Comparison of ENCODE assay signal across 1 cellular context in the genomic region with DNA sequence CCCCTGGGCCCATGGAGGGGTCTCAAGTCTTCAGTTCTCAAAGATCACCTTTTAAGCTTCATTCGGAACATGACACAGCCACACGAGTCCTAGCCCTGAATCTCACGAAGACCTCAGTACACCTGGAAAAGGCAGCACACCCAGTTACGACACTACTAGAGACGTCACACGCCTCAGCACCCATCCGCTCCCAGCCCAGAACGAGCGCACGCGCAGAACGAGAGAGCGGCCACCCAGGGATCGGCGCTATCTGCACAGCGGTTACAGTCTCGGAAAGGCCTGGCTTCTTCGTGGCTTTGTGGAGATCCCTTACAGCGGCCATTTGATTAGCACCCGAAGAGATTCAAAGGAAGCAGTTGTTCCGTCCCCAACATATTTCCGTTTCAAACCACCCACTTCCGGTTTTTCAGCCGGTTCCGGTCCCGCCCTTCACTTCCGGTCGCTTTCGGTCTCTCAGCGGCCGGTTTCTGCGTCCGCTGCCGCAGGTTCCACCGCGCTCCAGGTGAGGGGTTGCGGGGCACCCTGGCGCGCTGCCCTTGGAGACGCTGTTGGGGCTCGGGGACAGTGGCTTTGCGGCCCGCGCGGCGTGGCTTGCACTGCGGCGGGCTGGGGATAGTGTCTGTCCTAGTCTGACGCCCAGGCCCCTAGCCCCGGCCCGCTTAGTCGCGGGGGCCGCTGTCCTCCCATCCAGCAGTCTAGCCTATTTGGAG.
TF ChIP-seq lines count a peak whose summit lies in the region.

A gene with protein sequence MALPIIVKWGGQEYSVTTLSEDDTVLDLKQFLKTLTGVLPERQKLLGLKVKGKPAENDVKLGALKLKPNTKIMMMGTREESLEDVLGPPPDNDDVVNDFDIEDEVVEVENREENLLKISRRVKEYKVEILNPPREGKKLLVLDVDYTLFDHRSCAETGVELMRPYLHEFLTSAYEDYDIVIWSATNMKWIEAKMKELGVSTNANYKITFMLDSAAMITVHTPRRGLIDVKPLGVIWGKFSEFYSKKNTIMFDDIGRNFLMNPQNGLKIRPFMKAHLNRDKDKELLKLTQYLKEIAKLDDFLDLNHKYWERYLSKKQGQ (plus strand): TSS at position 432 of the 710 bp plus-strand sequence. CDS start 5,626 bp downstream, outside the sequence.

TF ChIP-seq in HepG2, 621 proteins besides CTCF, POLR2A, EP300 and RAD21 (continued from another document):
- TF ChIP-seq KAT7 (CRISPR knock-in tag; IDR thresholded peaks at IDR 0.05; ENCODE audit: borderline replicate concordance) (peak; percentile 88), RBFOX2 (IDR thresholded peaks at IDR 0.05; ENCODE audit: low read depth, low read length) (peak; percentile 91), TBL1XR1 (IDR thresholded peaks at IDR 0.05; ENCODE audit: borderline replicate concordance, low read length, partially characterized antibody) (peak; percentile 13), ZNF530 (CRISPR knock-in tag; IDR thresholded peaks at IDR 0.05; ENCODE audit: low read depth) (no peak), ZNF138 (CRISPR knock-in tag; IDR thresholded peaks at IDR 0.05; ENCODE audit: low read depth) (peak; percentile 26; the same call in 1 of the 2 replicates), MYC (CRISPR knock-in tag; IDR thresholded peaks at IDR 0.05; ENCODE audit: borderline replicate concordance) (peak; percentile 59; the same call in 1 of the 2 replicates), FOXO1 (CRISPR knock-in tag; IDR thresholded peaks at IDR 0.05) (0 out of 2 replicates have a peak, but pooled peaks have one; percentile 27), GZF1 (CRISPR knock-in tag; IDR thresholded peaks at IDR 0.05) (no peak), HOXA9 (CRISPR knock-in tag; IDR thresholded peaks at IDR 0.05; ENCODE audit: borderline replicate concordance) (no peak), ZNF343 (CRISPR knock-in tag; IDR thresholded peaks at IDR 0.05) (0 out of 2 replicates have a peak, but pooled peaks have one; percentile 34), FOXC1 (CRISPR knock-in tag; IDR thresholded peaks at IDR 0.05; ENCODE audit: borderline replicate concordance) (peak; percentile 15; the same call in 1 of the 2 replicates), STAG1 (CRISPR knock-in tag; IDR thresholded peaks at IDR 0.05) (peak; percentile 5; the same call in 1 of the 2 replicates), ZFY (CRISPR knock-in tag; IDR thresholded peaks at IDR 0.05) (peak; percentile 94), NFYB (CRISPR knock-in tag; IDR thresholded peaks at IDR 0.05) (no peak), HMG20A (CRISPR knock-in tag; IDR thresholded peaks at IDR 0.05; ENCODE audit: borderline replicate concordance) (no peak), ZBTB38 (CRISPR knock-in tag; IDR thresholded peaks at IDR 0.05) (peak; percentile 38; the same call in 1 of the 2 replicates), TBX2 (CRISPR knock-in tag; IDR thresholded peaks at IDR 0.05; ENCODE audit: borderline replicate concordance) (peak; percentile 63), ZSCAN9 (CRISPR knock-in tag; IDR thresholded peaks at IDR 0.05; ENCODE audit: borderline replicate concordance) (no peak)
- TF ChIP-seq, protein P1, sequence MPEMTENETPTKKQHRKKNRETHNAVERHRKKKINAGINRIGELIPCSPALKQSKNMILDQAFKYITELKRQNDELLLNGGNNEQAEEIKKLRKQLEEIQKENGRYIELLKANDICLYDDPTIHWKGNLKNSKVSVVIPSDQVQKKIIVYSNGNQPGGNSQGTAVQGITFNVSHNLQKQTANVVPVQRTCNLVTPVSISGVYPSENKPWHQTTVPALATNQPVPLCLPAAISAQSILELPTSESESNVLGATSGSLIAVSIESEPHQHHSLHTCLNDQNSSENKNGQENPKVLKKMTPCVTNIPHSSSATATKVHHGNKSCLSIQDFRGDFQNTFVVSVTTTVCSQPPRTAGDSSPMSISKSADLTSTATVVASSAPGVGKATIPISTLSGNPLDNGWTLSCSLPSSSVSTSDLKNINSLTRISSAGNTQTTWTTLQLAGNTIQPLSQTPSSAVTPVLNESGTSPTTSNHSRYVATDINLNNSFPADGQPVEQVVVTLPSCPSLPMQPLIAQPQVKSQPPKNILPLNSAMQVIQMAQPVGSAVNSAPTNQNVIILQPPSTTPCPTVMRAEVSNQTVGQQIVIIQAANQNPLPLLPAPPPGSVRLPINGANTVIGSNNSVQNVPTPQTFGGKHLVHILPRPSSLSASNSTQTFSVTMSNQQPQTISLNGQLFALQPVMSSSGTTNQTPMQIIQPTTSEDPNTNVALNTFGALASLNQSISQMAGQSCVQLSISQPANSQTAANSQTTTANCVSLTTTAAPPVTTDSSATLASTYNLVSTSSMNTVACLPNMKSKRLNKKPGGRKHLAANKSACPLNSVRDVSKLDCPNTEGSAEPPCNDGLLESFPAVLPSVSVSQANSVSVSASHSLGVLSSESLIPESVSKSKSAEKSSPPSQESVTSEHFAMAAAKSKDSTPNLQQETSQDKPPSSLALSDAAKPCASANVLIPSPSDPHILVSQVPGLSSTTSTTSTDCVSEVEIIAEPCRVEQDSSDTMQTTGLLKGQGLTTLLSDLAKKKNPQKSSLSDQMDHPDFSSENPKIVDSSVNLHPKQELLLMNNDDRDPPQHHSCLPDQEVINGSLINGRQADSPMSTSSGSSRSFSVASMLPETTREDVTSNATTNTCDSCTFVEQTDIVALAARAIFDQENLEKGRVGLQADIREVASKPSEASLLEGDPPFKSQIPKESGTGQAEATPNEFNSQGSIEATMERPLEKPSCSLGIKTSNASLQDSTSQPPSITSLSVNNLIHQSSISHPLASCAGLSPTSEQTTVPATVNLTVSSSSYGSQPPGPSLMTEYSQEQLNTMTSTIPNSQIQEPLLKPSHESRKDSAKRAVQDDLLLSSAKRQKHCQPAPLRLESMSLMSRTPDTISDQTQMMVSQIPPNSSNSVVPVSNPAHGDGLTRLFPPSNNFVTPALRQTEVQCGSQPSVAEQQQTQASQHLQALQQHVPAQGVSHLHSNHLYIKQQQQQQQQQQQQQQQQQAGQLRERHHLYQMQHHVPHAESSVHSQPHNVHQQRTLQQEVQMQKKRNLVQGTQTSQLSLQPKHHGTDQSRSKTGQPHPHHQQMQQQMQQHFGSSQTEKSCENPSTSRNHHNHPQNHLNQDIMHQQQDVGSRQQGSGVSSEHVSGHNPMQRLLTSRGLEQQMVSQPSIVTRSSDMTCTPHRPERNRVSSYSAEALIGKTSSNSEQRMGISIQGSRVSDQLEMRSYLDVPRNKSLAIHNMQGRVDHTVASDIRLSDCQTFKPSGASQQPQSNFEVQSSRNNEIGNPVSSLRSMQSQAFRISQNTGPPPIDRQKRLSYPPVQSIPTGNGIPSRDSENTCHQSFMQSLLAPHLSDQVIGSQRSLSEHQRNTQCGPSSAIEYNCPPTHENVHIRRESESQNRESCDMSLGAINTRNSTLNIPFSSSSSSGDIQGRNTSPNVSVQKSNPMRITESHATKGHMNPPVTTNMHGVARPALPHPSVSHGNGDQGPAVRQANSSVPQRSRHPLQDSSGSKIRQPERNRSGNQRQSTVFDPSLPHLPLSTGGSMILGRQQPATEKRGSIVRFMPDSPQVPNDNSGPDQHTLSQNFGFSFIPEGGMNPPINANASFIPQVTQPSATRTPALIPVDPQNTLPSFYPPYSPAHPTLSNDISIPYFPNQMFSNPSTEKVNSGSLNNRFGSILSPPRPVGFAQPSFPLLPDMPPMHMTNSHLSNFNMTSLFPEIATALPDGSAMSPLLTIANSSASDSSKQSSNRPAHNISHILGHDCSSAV (CRISPR knock-in tag; IDR thresholded peaks at IDR 0.05; ENCODE audit: borderline replicate concordance), result no peak
- TF ChIP-seq, protein P2, sequence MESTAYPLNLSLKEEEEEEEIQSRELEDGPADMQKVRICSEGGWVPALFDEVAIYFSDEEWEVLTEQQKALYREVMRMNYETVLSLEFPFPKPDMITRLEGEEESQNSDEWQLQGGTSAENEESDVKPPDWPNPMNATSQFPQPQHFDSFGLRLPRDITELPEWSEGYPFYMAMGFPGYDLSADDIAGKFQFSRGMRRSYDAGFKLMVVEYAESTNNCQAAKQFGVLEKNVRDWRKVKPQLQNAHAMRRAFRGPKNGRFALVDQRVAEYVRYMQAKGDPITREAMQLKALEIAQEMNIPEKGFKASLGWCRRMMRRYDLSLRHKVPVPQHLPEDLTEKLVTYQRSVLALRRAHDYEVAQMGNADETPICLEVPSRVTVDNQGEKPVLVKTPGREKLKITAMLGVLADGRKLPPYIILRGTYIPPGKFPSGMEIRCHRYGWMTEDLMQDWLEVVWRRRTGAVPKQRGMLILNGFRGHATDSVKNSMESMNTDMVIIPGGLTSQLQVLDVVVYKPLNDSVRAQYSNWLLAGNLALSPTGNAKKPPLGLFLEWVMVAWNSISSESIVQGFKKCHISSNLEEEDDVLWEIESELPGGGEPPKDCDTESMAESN (CRISPR knock-in tag; conservative IDR thresholded peaks at IDR 0.05), result 0 out of 2 replicates have a peak, but pooled peaks have one; percentile 43
- TF ChIP-seq, protein P3, sequence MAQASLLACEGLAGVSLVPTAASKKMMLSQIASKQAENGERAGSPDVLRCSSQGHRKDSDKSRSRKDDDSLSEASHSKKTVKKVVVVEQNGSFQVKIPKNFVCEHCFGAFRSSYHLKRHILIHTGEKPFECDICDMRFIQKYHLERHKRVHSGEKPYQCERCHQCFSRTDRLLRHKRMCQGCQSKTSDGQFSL (CRISPR knock-in tag; IDR thresholded peaks at IDR 0.05), result no peak
- TF ChIP-seq, protein P4, sequence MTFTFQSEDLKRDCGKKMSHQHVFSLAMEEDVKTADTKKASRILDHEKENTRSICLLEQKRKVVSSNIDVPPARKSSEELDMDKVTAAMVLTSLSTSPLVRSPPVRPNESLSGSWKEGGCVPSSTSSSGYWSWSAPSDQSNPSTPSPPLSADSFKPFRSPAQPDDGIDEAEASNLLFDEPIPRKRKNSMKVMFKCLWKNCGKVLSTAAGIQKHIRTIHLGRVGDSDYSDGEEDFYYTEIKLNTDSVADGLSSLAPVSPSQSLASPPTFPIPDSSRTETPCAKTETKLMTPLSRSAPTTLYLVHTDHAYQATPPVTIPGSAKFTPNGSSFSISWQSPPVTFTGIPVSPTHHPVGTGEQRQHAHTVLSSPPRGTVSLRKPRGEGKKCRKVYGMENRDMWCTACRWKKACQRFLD (CRISPR knock-in tag; IDR thresholded peaks at IDR 0.05; ENCODE audit: borderline replicate concordance), result no peak
- TF ChIP-seq, protein P5, sequence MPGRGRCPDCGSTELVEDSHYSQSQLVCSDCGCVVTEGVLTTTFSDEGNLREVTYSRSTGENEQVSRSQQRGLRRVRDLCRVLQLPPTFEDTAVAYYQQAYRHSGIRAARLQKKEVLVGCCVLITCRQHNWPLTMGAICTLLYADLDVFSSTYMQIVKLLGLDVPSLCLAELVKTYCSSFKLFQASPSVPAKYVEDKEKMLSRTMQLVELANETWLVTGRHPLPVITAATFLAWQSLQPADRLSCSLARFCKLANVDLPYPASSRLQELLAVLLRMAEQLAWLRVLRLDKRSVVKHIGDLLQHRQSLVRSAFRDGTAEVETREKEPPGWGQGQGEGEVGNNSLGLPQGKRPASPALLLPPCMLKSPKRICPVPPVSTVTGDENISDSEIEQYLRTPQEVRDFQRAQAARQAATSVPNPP (CRISPR knock-in tag; IDR thresholded peaks at IDR 0.05), result 0 out of 2 replicates have a peak, but pooled peaks have one; percentile 48
